In genomic region chr14:35403397-35404245, GRCh38 we compare ENCODE assay signal across 8 cellular contexts. TPM values are rescaled to one million over a fixed set of nuclear protein-coding genes. Genes with fewer than 3 reads are reported as not detected.
DNase-seq lines count a peak whose midpoint lies in the region; ATAC-seq and TF ChIP-seq lines count a peak whose summit lies in the region.

No MANE protein-coding gene starts in this region.

- H3K4me3 ChIP-seq in AG04450 (ENCODE audit: low read depth, low read length) (peak overlapping the region; percentile 94), skin epidermis (peak overlapping the region; percentile 73 to 90 (median 83))

- H3K9me3 Mint-ChIP-seq in MCF 10A (ENCODE audit: unreplicated experiment): no peaks in the 10 kb centered on the region

- peaks cover 42% of the 10 kb centered on the region for H3K4me1 Mint-ChIP-seq in MCF 10A (ENCODE audit: insufficient read depth, unreplicated experiment)

- ATAC-seq in GM18909 (IDR thresholded peaks at IDR 0.05; ENCODE audit: poor library complexity, unreplicated experiment): peak; percentile 59
- ATAC-seq in HG03135 (IDR thresholded peaks at IDR 0.05; ENCODE audit: unreplicated experiment): peak; percentile 57

- intact Hi-C loops in MCF 10A (cut with micrococcal nuclease): loop anchor here (1.0 to 2.0 kb wide), 5 partner anchors 29 to 357 kb away; partner anchors contain the start of genes FAM177A1, PPP2R3C and PSMA6

- H3K27ac ChIP-seq in AG04450 (ENCODE audit: low read depth, low read length) (peak overlapping the region; percentile 78), VCaP (peak overlapping the region; percentile 100), skin epidermis (peak overlapping the region; percentile 90 to 100 (median 100))

- DNase-seq in AG04450 (ENCODE audit: low read depth, low spot score) (peak; percentile 82), NCI-H2196 (lab: John Stamatoyannopoulos, UW; ENCODE audit: unreplicated experiment) (peak; percentile 95), MCF 10A (ENCODE audit: unreplicated experiment) (peak; percentile 93), iPS-NIHi11 (ENCODE audit: low spot score) (peak; percentile 93)

- peaks cover 64% of the 10 kb centered on the region for H3K36me3 Mint-ChIP-seq in MCF 10A (ENCODE audit: insufficient read depth, unreplicated experiment)

- no peaks in the 10 kb centered on the region for H3K27me3 ChIP-seq in AG04450 (ENCODE audit: control insufficient read depth, insufficient read depth, low read length)

- no peaks in the 10 kb centered on the region; the same call in 1 of the 2 replicates for H3K9me3 ChIP-seq in AG04450 (ENCODE audit: control insufficient read depth, insufficient read depth, low read length)

- no peaks in the 10 kb centered on the region for H3K27me3 Mint-ChIP-seq in MCF 10A (ENCODE audit: insufficient read depth, unreplicated experiment)

- no TSS peak for BruUV-seq in MCF 10A (replicated peaks; lab: Mats Ljungman, UMichigan)

- TF ChIP-seq CTCF in AG04450 (IDR thresholded peaks at IDR 0.05; ENCODE audit: low read depth, low read length): no peak
- TF ChIP-seq CTCF in VCaP (conservative IDR thresholded peaks at IDR 0.05): no peak
- no peak for TF ChIP-seq CTCF in MCF 10A (IDR thresholded peaks at IDR 0.05; ENCODE audit: unreplicated experiment)

- peak overlapping the region; percentile 93 for H3K4me3 Mint-ChIP-seq in MCF 10A (ENCODE audit: unreplicated experiment)

- H3K27ac Mint-ChIP-seq in MCF 10A (ENCODE audit: low read depth, unreplicated experiment): peak overlapping the region; percentile 96

- CTCF ChIA-PET in AG04450 (lab: Charles Lee): interaction anchor here (0.6 to 3.5 kb wide), 11 partner anchors 10 to 800 kb away, joined by 3 to 70 read pairs (median 4); no protein-coding TSS in a partner anchor
- CTCF ChIA-PET in MCF 10A (lab: Yijun Ruan, JAX): interaction anchor here (0.5 to 5.4 kb wide), 16 partner anchors 10 to 940 kb away, joined by 3 to 41 read pairs (median 4); no protein-coding TSS in a partner anchor

- POLR2A ChIA-PET in AG04450 (lab: Yijun Ruan, JAX): interaction anchor here (0.6 to 2.7 kb wide), 22 partner anchors 10 to 769 kb away, joined by 3 to 25 read pairs (median 4); partner anchors contain the start of genes FAM177A1, PPP2R3C, PRORP and PSMA6
- POLR2A ChIA-PET in MCF 10A (lab: Yijun Ruan, JAX): interaction anchor here (0.7 to 14.3 kb wide), 42 partner anchors 9 to 531 kb away, joined by 3 to 422 read pairs (median 8); partner anchors contain the start of genes BAZ1A, FAM177A1, PPP2R3C and PRORP

RNA-seq across cellular contexts. Expression of gene NFKBIA, which starts 0.9 kb away (rescaled TPM):
- 51.6 and 80.2 TPM in 2 replicates for polyA plus RNA-seq in AG04450 (2011; rRNA removed)
- polyA minus RNA-seq in AG04450 (2011; rRNA and poly(A)+ RNA removed): 191 and 374 TPM in 2 replicates
- total RNA-seq in MCF 10A (2022): 74.5 and 112 TPM in 2 replicates

Comparison
In these comparisons a context has a peak if more than half of its experiments do, and no peak if none do; other contexts are left out.
1. Peak in every context shown above with its lines: DNase-seq, ATAC-seq, H3K4me3 ChIP-seq and H3K27ac ChIP-seq.